In the genomic region with DNA sequence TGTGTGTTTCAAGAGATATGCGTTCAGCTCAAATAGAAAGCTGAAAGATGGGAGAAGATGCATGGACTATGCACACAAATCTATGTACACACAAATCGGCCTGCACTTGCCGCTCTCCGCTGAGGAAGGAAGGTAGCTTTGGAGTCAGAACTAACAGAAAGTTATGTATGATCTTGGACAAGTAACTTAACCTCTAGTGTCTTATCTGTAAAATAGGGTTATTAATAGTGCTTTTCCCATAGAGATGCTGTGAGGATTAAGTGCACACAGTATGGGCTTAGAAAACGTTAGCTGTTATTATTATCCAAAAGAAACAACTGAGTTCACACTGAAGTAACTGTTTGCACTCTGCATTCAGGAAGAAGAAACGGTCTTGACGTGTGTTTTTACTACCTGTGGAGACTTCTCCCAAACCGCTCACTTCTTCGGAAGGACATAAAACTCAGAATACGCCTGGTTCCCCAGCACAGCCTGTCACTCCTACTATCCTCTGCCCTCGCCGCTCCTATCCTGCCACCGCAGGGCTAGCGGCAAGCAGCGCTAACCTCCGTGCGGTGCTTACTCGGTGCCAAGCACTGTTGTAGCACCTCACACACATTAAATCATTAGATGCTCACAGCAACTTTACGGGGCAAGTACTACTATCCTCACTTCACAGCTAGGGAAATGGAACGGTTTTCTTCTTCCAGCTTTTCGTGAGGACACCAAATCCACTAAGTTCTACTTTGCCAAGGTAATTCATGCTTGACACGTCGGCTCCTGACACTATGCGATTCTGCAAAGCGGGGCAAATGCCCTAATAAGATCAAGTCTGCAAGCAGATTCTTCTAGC, we compare ENCODE assay signal across 8 cellular contexts. TPM values are rescaled to one million over a fixed set of nuclear protein-coding genes. Genes with fewer than 3 reads are reported as not detected.
DNase-seq lines count a peak whose midpoint lies in the region; ATAC-seq, FAIRE-seq and TF ChIP-seq lines count a peak whose summit lies in the region.

No MANE protein-coding gene starts in this region.

- 6 to 12% (median 10%) methylated on average over 25 of the region's 25 CpGs for WGBS in small intestine, 3 donors

- H3K27ac ChIP-seq in PC-9 (no peak overlapping the region), angular gyrus (ENCODE audit: low read depth, low read length) (peak overlapping the region; percentile 64), small intestine (ENCODE audit: low read depth in 1 of 2, low read length in 1 of 2) (peak overlapping the region in 1 of 2 donors; percentile 95)

- POLR2A ChIA-PET in PC-9 (lab: Charles Lee; ENCODE audit: unreplicated experiment) = no interaction called here

- H3K9me3 ChIP-seq in PC-9 (ENCODE audit: insufficient read depth, low read depth) (no peaks in the 10 kb centered on the region), iPS-18c (ENCODE audit: control insufficient read depth, insufficient read depth, low read length) (peaks cover 3% of the 10 kb centered on the region), small intestine (ENCODE audit: control insufficient read depth, low read depth) (no peaks in the 10 kb centered on the region)

- H3F3A ChIP-seq in PC-9 (ENCODE audit: insufficient read depth, low read depth) = peaks cover 7% of the 10 kb centered on the region; the same call in 1 of the 2 replicates

- H3K79me2 ChIP-seq in PC-9 (ENCODE audit: low read depth) = peaks cover 39% of the 10 kb centered on the region

- H3K4me1 ChIP-seq in PC-9 (replicated peaks; ENCODE audit: insufficient read depth) (peaks cover 36% of the 10 kb centered on the region), small intestine (ENCODE audit: control insufficient read depth in 2 of 2, insufficient read depth in 1 of 2, low read depth in 1 of 2, low read length in 1 of 2) (no peaks in the 10 kb centered on the region)

- ATAC-seq in GM19395 (IDR thresholded peaks at IDR 0.05; ENCODE audit: unreplicated experiment) (peak; percentile 30), HG03159 (IDR thresholded peaks at IDR 0.05; ENCODE audit: unreplicated experiment) (no peak)

- peak overlapping the region; percentile 95 for H3K4me2 ChIP-seq in PC-9

- FAIRE-seq in small intestine (lab: Jason Lieb, UNC) = no peak

- no peak for DNase-seq in PC-9
- peak; percentile 32 for DNase-seq in small intestine
- DNase-seq in cerebellum (ENCODE audit: low spot score) = no peak
- no peak for DNase-seq in SHP77 treated with DMSO at 0.1 percent for 48 hours (lab: John Stamatoyannopoulos, UW)

- BruUV-seq in PC-9 (replicated peaks; lab: Mats Ljungman, UMichigan) = TSS peak; percentile 19

- no peaks in the 10 kb centered on the region for H3K9me2 ChIP-seq in PC-9 (ENCODE audit: insufficient read depth)

- H3K27me3 ChIP-seq in PC-9 (ENCODE audit: insufficient read depth, low read depth) = no peaks in the 10 kb centered on the region
- H3K27me3 ChIP-seq in small intestine (ENCODE audit: control insufficient read depth in 2 of 2, insufficient read depth in 2 of 2, low read length in 2 of 2) = no peaks in the 10 kb centered on the region

- H3K36me3 ChIP-seq in PC-9 (ENCODE audit: low read depth) (no peaks in the 10 kb centered on the region), small intestine (ENCODE audit: control insufficient read depth in 2 of 2, insufficient read depth in 2 of 2, low read length in 2 of 2) (no peaks in the 10 kb centered on the region)

- peak overlapping the region; percentile 94 for H2AFZ ChIP-seq in PC-9

- intact Hi-C loops in PC-9 (cut with micrococcal nuclease; ENCODE audit: unreplicated experiment) = loop anchor here (5.0 kb wide), 3 partner anchors 87 to 372 kb away; no protein-coding TSS in a partner anchor

- H4K20me1 ChIP-seq in PC-9 (ENCODE audit: insufficient read depth) = no peaks in the 10 kb centered on the region

- no peak for TF ChIP-seq CTCF in PC-9 (conservative IDR thresholded peaks at IDR 0.05)

- CTCF ChIA-PET in PC-9 (lab: Charles Lee) = interaction anchor here (0.6 to 1.8 kb wide), 4 partner anchors 16 to 282 kb away, joined by 3 to 5 read pairs (median 4); no protein-coding TSS in a partner anchor

- H3K4me3 ChIP-seq in PC-9 = peak overlapping the region; percentile 87
- H3K4me3 ChIP-seq in iPS-18c (ENCODE audit: insufficient read depth, low read depth, low read length) = peak overlapping the region; percentile 86; the same call in 1 of the 2 replicates
- peak overlapping the region; percentile 66 to 86 for H3K4me3 ChIP-seq in small intestine (ENCODE audit: low read depth in 1 of 2, low read length in 2 of 2)

RNA-seq across cellular contexts. Expression of a gene that starts 1.3 kb away (rescaled TPM):
- 1.6 and 2.5 TPM in 2 replicates for total RNA-seq in PC-9 (2021)
- polyA plus RNA-seq in small intestine = 10 to 100 TPM in 1 of 3 donors, 1 to 10 TPM in 1, under 1 TPM in 1; 0.45 to 20.0 (median 1.1) TPM
- 14.3 TPM for total RNA-seq in cerebellum
